Comparison of ENCODE assay signal across 26 cellular contexts in genomic region chr14:67934851-67935250, GRCh38.
DNase-seq lines count a peak whose midpoint lies in the region; ATAC-seq, FAIRE-seq and TF ChIP-seq lines count a peak whose summit lies in the region.
"Had no signal": no experiment of that assay in that cellular context is flagged by ENCODE, and none has a peak within 500 bp of the region (broad histone marks: within the 10 kb centered on the region; RNA-seq: fewer than 3 reads in every experiment).

No MANE protein-coding gene starts in this region.

- no peaks in the 10 kb centered on the region for H3K27me3 ChIP-seq in heart left ventricle
- H3K27me3 ChIP-seq in H1 (replicated peaks in 1 of 4; ENCODE audit: control insufficient read depth in 3 of 4, extremely low read depth in 1 of 4, insufficient read depth in 3 of 4, low read length in 3 of 4) = no peaks in the 10 kb centered on the region
- no peaks in the 10 kb centered on the region for H3K27me3 ChIP-seq in vagina
- H3K27me3 ChIP-seq: Peyer's patch, SJCRH30, suprapubic skin had no signal

- no peak overlapping the region for H3K4me3 ChIP-seq in heart left ventricle
- H3K4me3 ChIP-seq in H1 (ENCODE audit: extremely low read depth in 1 of 4, insufficient read depth in 2 of 4, low read depth in 3 of 4, low read length in 4 of 4) = peak overlapping the region in 1 of 4 experiments; percentile 31; a peak in 2 of 8 replicates
- no peak overlapping the region for H3K4me3 ChIP-seq in vagina
- H3K4me3 ChIP-seq: K562, Peyer's patch, SJCRH30, suprapubic skin had no signal

- peak overlapping the region; percentile 65 to 86 (median 75) for H3K27ac Mint-ChIP-seq in nephron
- no peak overlapping the region for H3K27ac Mint-ChIP-seq in activated naive CD4-positive, alpha-beta T cell treated with anti-CD3 and anti-CD28 coated beads for 36 hours
- H3K27ac Mint-ChIP-seq: activated naive CD4-positive, alpha-beta T cell treated with anti-CD3 and anti-CD28 coated beads, Interleukin-2, amount 50 U/mL, for 24 hours; activated T-helper 1 cell treated with anti-CD3 and anti-CD28 coated beads, Interleukin-12 subunit alpha, Interleukin-12 subunit beta, Interleukin-2, Interleukin-4 antibody, amounts not matched to agents 30 ng/mL and 10 ng/mL and 1 ng/mL, durations not matched to agents 14 hours and 24 hours and 36 hours; nephron progenitor cell; stimulated activated effector memory CD8-positive, alpha-beta T cell treated with anti-CD3 and anti-CD28 coated beads, Interleukin-12 subunit alpha, Interleukin-12 subunit beta, amount 100 ng/mL, for 72 hours; T-helper 1 cell treated with Interleukin-12 subunit alpha and Interleukin-12 subunit beta and Interleukin-4 antibody, amounts not matched to agents 30 μg/mL and 1 μg/mL, for 36 hours had no signal

- no peak overlapping the region for H4K8ac ChIP-seq in H1 (ENCODE audit: extremely low read depth, insufficient read depth, low read length)

- peak; percentile 45 for FAIRE-seq in H1 (lab: Jason Lieb, UNC)
- FAIRE-seq: frontal cortex, GM12892 had no signal

- TF ChIP-seq CTCF in heart left ventricle (IDR thresholded peaks at IDR 0.05) (no peak), H1 (IDR thresholded peaks at IDR 0.05; ENCODE audit: control extremely low read depth in 1 of 3, insufficient read depth in 1 of 3, low read depth in 1 of 3, low read length in 3 of 3) (no peak), nephron (IDR thresholded peaks at IDR 0.05; ENCODE audit: unreplicated experiment in 3 of 3) (no peak), vagina (IDR thresholded peaks at IDR 0.05) (no peak)

- peak overlapping the region; percentile 29 to 52 for H3K4me2 ChIP-seq in H1 (ENCODE audit: insufficient read depth in 1 of 2, low read depth in 2 of 2, low read length in 2 of 2)

- H3K79me1 ChIP-seq in H1 (ENCODE audit: low read depth, low read length) = no peaks in the 10 kb centered on the region

- TF ChIP-seq EP300 in H1 (IDR thresholded peaks at IDR 0.05; ENCODE audit: borderline replicate concordance in 1 of 2, low read depth in 2 of 2, low read length in 2 of 2) = no peak

- peak overlapping the region; percentile 77 for H2BK20ac ChIP-seq in H1 (ENCODE audit: low read length)

- peak overlapping the region; percentile 98 for H2BK120ac ChIP-seq in H1 (replicated peaks; ENCODE audit: low read depth, low read length)

- no peak overlapping the region for H3K14ac ChIP-seq in H1 (ENCODE audit: insufficient read length)

- intact Hi-C loops in heart left ventricle (cut with DNase I) (loop anchor here in 3 of 10 donors (2.0 to 5.0 kb wide), 3 partner anchors 882 to 907 kb away; no protein-coding TSS in a partner anchor), left cardiac atrium (cut with DNase I) (no loop called here), vagina (cut with DNase I) (no loop called here), posterior cingulate gyrus (cut with DNase I) (loop anchor here (2.0 to 5.0 kb wide), 2 partner anchors 882 to 907 kb away; no protein-coding TSS in a partner anchor)
- intact Hi-C loops in activated naive CD4-positive, alpha-beta T cell treated with anti-CD3 and anti-CD28 coated beads for 36 hours (cut with micrococcal nuclease) = loop anchor here (1.0 to 10.0 kb wide), 3 partner anchors 316 to 879 kb away; no protein-coding TSS in a partner anchor

- H3K36me3 ChIP-seq in heart left ventricle (no peaks in the 10 kb centered on the region), H1 (ENCODE audit: control insufficient read depth in 2 of 4, insufficient read depth in 4 of 4, low read length in 3 of 4) (no peaks in the 10 kb centered on the region), vagina (peaks cover 0 to 4% of the 10 kb centered on the region in 2 donors)
- H3K36me3 ChIP-seq: Peyer's patch, SJCRH30, suprapubic skin had no signal

- H3K9me3 ChIP-seq in heart left ventricle = peaks cover 0 to 18% (median 12%) of the 10 kb centered on the region in 12 donors
- peaks cover 2 to 3% of the 10 kb centered on the region in 2 experiments; a peak in 2 of 4 replicates for H3K9me3 ChIP-seq in H1 (ENCODE audit: insufficient read depth in 2 of 2, low read depth in 1 of 2, low read length in 1 of 2)
- H3K9me3 ChIP-seq in vagina = peaks cover 6% of the 10 kb centered on the region
- H3K9me3 ChIP-seq: Peyer's patch, SJCRH30 had no signal

- peak overlapping the region; percentile 73 for H3K4ac ChIP-seq in H1 (replicated peaks; ENCODE audit: insufficient read length, low read depth, low read length)

- H3K4me1 ChIP-seq in heart left ventricle (peaks cover 0 to 23% (median 6%) of the 10 kb centered on the region in 12 donors), H1 (replicated peaks in 1 of 4; ENCODE audit: control insufficient read depth in 3 of 4, insufficient read depth in 4 of 4, low read length in 3 of 4) (peaks cover 5 to 18% (median 14%) of the 10 kb centered on the region in 4 experiments; a peak in 5 of 7 replicates), vagina (peaks cover 37% of the 10 kb centered on the region)
- H3K4me1 ChIP-seq: parathyroid adenoma had no signal

- CTCF ChIA-PET in H1 (lab: Charles Lee; ENCODE audit: partially characterized antibody) = interaction anchor here (0.7 to 2.5 kb wide), 7 partner anchors 16 to 793 kb away, joined by 3 to 16 read pairs (median 4); no protein-coding TSS in a partner anchor
- CTCF ChIA-PET in activated naive CD4-positive, alpha-beta T cell treated with anti-CD3 and anti-CD28 coated beads for 36 hours (lab: Charles Lee) = interaction anchor here (0.8 to 2.0 kb wide), 9 partner anchors 10 to 910 kb away, joined by 3 to 14 read pairs (median 3); no protein-coding TSS in a partner anchor

- no peaks in the 10 kb centered on the region; the same call in 1 of the 2 replicates for H3K23me2 ChIP-seq in H1 (ENCODE audit: low read depth, low read length)

- no peak overlapping the region for H3K9ac ChIP-seq in H1 (replicated peaks in 1 of 4; ENCODE audit: extremely low read depth in 1 of 4, low read depth in 3 of 4, low read length in 3 of 4)
- H3K9ac ChIP-seq: parathyroid adenoma had no signal

- H3K4me3 Mint-ChIP-seq in nephron = no peak overlapping the region
- no peak overlapping the region for H3K4me3 Mint-ChIP-seq in activated naive CD4-positive, alpha-beta T cell treated with anti-CD3 and anti-CD28 coated beads for 36 hours
- H3K4me3 Mint-ChIP-seq: activated T-helper 1 cell treated with anti-CD3 and anti-CD28 coated beads, Interleukin-12 subunit alpha, Interleukin-12 subunit beta, Interleukin-2, Interleukin-4 antibody, amounts not matched to agents 30 ng/mL and 10 ng/mL and 1 ng/mL, durations not matched to agents 14 hours and 24 hours and 36 hours; nephron progenitor cell; stimulated activated effector memory CD8-positive, alpha-beta T cell treated with anti-CD3 and anti-CD28 coated beads, Interleukin-12 subunit alpha, Interleukin-12 subunit beta, amount 100 ng/mL, for 72 hours; T-helper 1 cell treated with Interleukin-12 subunit alpha and Interleukin-12 subunit beta and Interleukin-4 antibody, amounts not matched to agents 30 μg/mL and 1 μg/mL, for 36 hours had no signal

- no peak overlapping the region for H2BK15ac ChIP-seq in H1 (ENCODE audit: low read length)

- POLR2A ChIA-PET in H1 (lab: Charles Lee; ENCODE audit: partially characterized antibody) = interaction anchor here (1.2 to 1.6 kb wide), 3 partner anchors 855 to 858 kb away, joined by 3 to 5 read pairs (median 4); partner anchors contain the start of gene ZFP36L1

- DNase-seq in heart left ventricle (no peak), left cardiac atrium (no peak), H1 (ENCODE audit: low read depth in 1 of 2, low spot score in 2 of 2) (no peak), vagina (ENCODE audit: extremely low spot score in 2 of 2) (no peak), posterior cingulate gyrus (no peak), NCI-H2171 (lab: John Stamatoyannopoulos, UW) (no peak)
- DNase-seq in activated naive CD4-positive, alpha-beta T cell treated with anti-CD3 and anti-CD28 coated beads for 36 hours = no peak
- DNase-seq: 8988T; activated CD4-positive, alpha-beta T cell treated with anti-CD3 and anti-CD28 coated beads for 48 hours; AML-193; effector CD4-positive, alpha-beta T cell; NCI-H1436 treated with DMSO at 0.1 percent for 48 hours; NCI-H524 treated with DMSO at 0.1 percent for 48 hours; nephron progenitor cell; Peyer's patch; SJCRH30 had no signal

- peaks cover 15% of the 10 kb centered on the region for H3K9me3 Mint-ChIP-seq in nephron
- peaks cover 10% of the 10 kb centered on the region for H3K9me3 Mint-ChIP-seq in activated naive CD4-positive, alpha-beta T cell treated with anti-CD3 and anti-CD28 coated beads for 36 hours

- peak overlapping the region; percentile 88 for H4K91ac ChIP-seq in H1 (replicated peaks; ENCODE audit: insufficient read length, low read length)

- 94 to 98% (median 97%) methylated on average over 1 of the region's 1 CpG for WGBS in heart left ventricle, 4 donors
- WGBS in H1 (ENCODE audit: extremely low coverage in 1 of 2, insufficient coverage in 1 of 2, insufficient read length in 1 of 2, insufficient replicate concordance in 2 of 2, low coverage in 1 of 2, low lambda C conversion rate in 2 of 2, missing lambda C conversion rate in 1 of 2), 2 experiments = 81% methylated on average over 1 of the region's 1 CpG; no CpG with 5 or more reads in 1 of the 2 experiments

- H3K27me3 Mint-ChIP-seq in nephron (ENCODE audit: low read depth) = no peaks in the 10 kb centered on the region
- no peaks in the 10 kb centered on the region for H3K27me3 Mint-ChIP-seq in activated naive CD4-positive, alpha-beta T cell treated with anti-CD3 and anti-CD28 coated beads for 36 hours (ENCODE audit: low read depth)
- H3K27me3 Mint-ChIP-seq: activated naive CD4-positive, alpha-beta T cell treated with anti-CD3 and anti-CD28 coated beads, Interleukin-2, amount 50 U/mL, for 24 hours had no signal

- TF ChIP-seq RAD21 in H1 (IDR thresholded peaks at IDR 0.05 in 1 of 2, conservative IDR thresholded peaks at IDR 0.05 in 1 of 2; ENCODE audit: low read depth in 2 of 2, low read length in 2 of 2) = no peak

- peak overlapping the region; percentile 93 for H3K18ac ChIP-seq in H1 (ENCODE audit: extremely low read depth, low read length)

- no peak for ATAC-seq in heart left ventricle
- ATAC-seq in left cardiac atrium = no peak
- ATAC-seq: K562; stimulated activated effector memory CD8-positive, alpha-beta T cell treated with anti-CD3 and anti-CD28 coated beads, Interleukin-12 subunit alpha, Interleukin-12 subunit beta, amount 100 ng/mL, for 72 hours had no signal

- H4K20me1 ChIP-seq in H1 (replicated peaks in 1 of 2; ENCODE audit: control insufficient read depth in 1 of 2, insufficient read depth in 2 of 2, low read length in 2 of 2) = no peaks in the 10 kb centered on the region

- H3K56ac ChIP-seq in H1 (replicated peaks; ENCODE audit: insufficient read length, low read depth, low read length) = peak overlapping the region; percentile 75

- 0 out of 2 replicates have a peak overlapping the region, but pooled peaks have one; percentile 71 for H2AK5ac ChIP-seq in H1 (ENCODE audit: low read depth, low read length)

- H3K79me2 ChIP-seq in H1 (ENCODE audit: control insufficient read depth in 1 of 2, insufficient read depth in 2 of 2, low read length in 2 of 2) = no peaks in the 10 kb centered on the region
- H3K79me2 ChIP-seq: parathyroid adenoma had no signal

- no peak overlapping the region for H2BK12ac ChIP-seq in H1 (ENCODE audit: low read depth, low read length)

- H3K4me1 Mint-ChIP-seq in nephron = peaks cover 37% of the 10 kb centered on the region
- H3K4me1 Mint-ChIP-seq in activated naive CD4-positive, alpha-beta T cell treated with anti-CD3 and anti-CD28 coated beads for 36 hours (ENCODE audit: low read depth) = peaks cover 4% of the 10 kb centered on the region

- no peak for TF ChIP-seq POLR2A in heart left ventricle (IDR thresholded peaks at IDR 0.05)
- no peak for TF ChIP-seq POLR2A in H1 (IDR thresholded peaks at IDR 0.05; ENCODE audit: control extremely low read depth in 1 of 2, low read depth in 2 of 2, low read length in 2 of 2)
- TF ChIP-seq POLR2A in vagina (IDR thresholded peaks at IDR 0.05) = no peak

- no peak overlapping the region for H3K23ac ChIP-seq in H1 (ENCODE audit: insufficient read length)

- peak overlapping the region; percentile 6 for H4K5ac ChIP-seq in H1 (ENCODE audit: insufficient read length, low read depth, low read length)

- no peak overlapping the region for H2AFZ ChIP-seq in H1 (ENCODE audit: low read length)
- H2AFZ ChIP-seq: parathyroid adenoma had no signal

- H2BK5ac ChIP-seq in H1 (ENCODE audit: low read depth, low read length) = peak overlapping the region; percentile 96; the same call in 1 of the 2 replicates

- H3K36me3 Mint-ChIP-seq in nephron (ENCODE audit: low read depth) = peaks cover 11% of the 10 kb centered on the region
- peaks cover 4% of the 10 kb centered on the region for H3K36me3 Mint-ChIP-seq in activated naive CD4-positive, alpha-beta T cell treated with anti-CD3 and anti-CD28 coated beads for 36 hours (ENCODE audit: low read depth)
- H3K36me3 Mint-ChIP-seq: stimulated activated effector memory CD8-positive, alpha-beta T cell treated with anti-CD3 and anti-CD28 coated beads, Interleukin-12 subunit alpha, Interleukin-12 subunit beta, amount 100 ng/mL, for 72 hours had no signal

- H3K27ac ChIP-seq in heart left ventricle (peak overlapping the region in 8 of 12 donors; percentile 8 to 58 (median 32)), H1 (ENCODE audit: low read depth, low read length) (no peak overlapping the region), vagina (peak overlapping the region; percentile 58)
- H3K27ac ChIP-seq: parathyroid adenoma, suprapubic skin had no signal

Comparison
In these comparisons a context has a peak if more than half of its experiments do, and no peak if none do; other contexts are left out.
1. intact Hi-C loops: an anchor here in posterior cingulate gyrus (2.0 to 5.0 kb wide) and activated naive CD4-positive, alpha-beta T cell treated with anti-CD3 and anti-CD28 coated beads for 36 hours (1.0 to 10.0 kb wide); none called in left cardiac atrium and vagina.